Comparison of ENCODE assay signal across 19 cellular contexts in genomic region chr11:118727001-118727720, GRCh38. TPM values are rescaled to one million over a fixed set of nuclear protein-coding genes. Genes with fewer than 3 reads are reported as not detected.
"Had no signal": no experiment of that assay in that cellular context is flagged by ENCODE, and none has a peak within 500 bp of the region (broad histone marks: within the 10 kb centered on the region; RNA-seq: fewer than 3 reads in every experiment).

No MANE protein-coding gene starts in this region.

RNA-seq across cellular contexts. Expression of gene TREH, which starts 47.7 kb away (rescaled TPM):
- total RNA-seq: activated CD4-positive, alpha-beta memory T cell treated with anti-CD3 and anti-CD28 coated beads for 36 hours; activated CD4-positive, alpha-beta T cell treated with anti-CD3 and anti-CD28 coated beads for 36 hours; activated CD4-positive, alpha-beta T cell treated with anti-CD3 and anti-CD28 coated beads, Interleukin-2, amount 10 ng/mL, durations not matched to agents 24 days and 14 days; activated CD8-positive, alpha-beta memory T cell treated with anti-CD3 and anti-CD28 coated beads for 36 hours; activated CD8-positive, alpha-beta memory T cell treated with anti-CD3 and anti-CD28 coated beads, Interleukin-2, amount 10 ng/mL, durations not matched to agents 7 days and 5 days; activated CD8-positive, alpha-beta T cell treated with anti-CD3 and anti-CD28 coated beads, Interleukin-2, amount 10 ng/mL, durations not matched to agents 7 days and 5 days; activated naive CD4-positive, alpha-beta T cell treated with anti-CD3 and anti-CD28 coated beads for 36 hours; activated naive CD8-positive, alpha-beta T cell treated with anti-CD3 and anti-CD28 coated beads for 36 hours; activated T-helper 1 cell treated with anti-CD3 and anti-CD28 coated beads, Interleukin-12 subunit alpha, Interleukin-12 subunit beta, Interleukin-2, Interleukin-4 antibody, amounts not matched to agents 30 ng/mL and 10 ng/mL and 1 ng/mL, durations not matched to agents 14 hours and 24 hours and 36 hours; activated T-helper 2 cell treated with anti-CD3 and anti-CD28 coated beads, Interferon-gamma antibody, Interleukin-2, Interleukin-4, amounts not matched to agents 10 μg/mL and 5 μg/mL and 100 μg/mL, durations not matched to agents 14 hours and 24 hours and 36 hours; adrenal gland; ascending aorta; breast epithelium; cardiac muscle cell; cerebellum; esophagus muscularis mucosa; foreskin keratinocyte; gastrocnemius medialis; T-helper 17 cell had no signal
